22 cellular contexts compared by ENCODE assay signal in genomic region chr7:115289966-115290365, GRCh38.
"Had no signal": no experiment of that assay in that cellular context is flagged by ENCODE, and none has a peak within 500 bp of the region (broad histone marks: within the 10 kb centered on the region; RNA-seq: fewer than 3 reads in every experiment).

No MANE protein-coding gene starts in this region.

- ATAC-seq: activated CD8-positive, alpha-beta T cell treated with anti-CD3 and anti-CD28 coated beads for 36 hours; activated T-helper 17 cell treated with anti-CD3 and anti-CD28 coated beads, Interleukin-2, amount 50 U/mL, for 72 hours; left lobe of liver; stimulated activated naive CD8-positive, alpha-beta T cell treated with anti-CD3 and anti-CD28 coated beads, Interleukin-15, amount 100 ng/mL, for 72 hours had no signal

- H3K36me3 Mint-ChIP-seq: activated naive CD8-positive, alpha-beta T cell treated with anti-CD3 and anti-CD28 coated beads, Interleukin-2, amount 10 ng/mL, durations not matched to agents 7 days and 5 days had no signal

- H3K4me1 Mint-ChIP-seq: activated CD4-positive, alpha-beta T cell treated with anti-CD3 and anti-CD28 coated beads, Interleukin-2, amount 10 ng/mL, durations not matched to agents 24 days and 14 days; activated naive CD8-positive, alpha-beta T cell treated with anti-CD3 and anti-CD28 coated beads, Interleukin-2, amount 10 ng/mL, durations not matched to agents 7 days and 5 days; activated T-helper 17 cell treated with anti-CD3 and anti-CD28 coated beads, Interleukin-2, amount 50 U/mL, for 72 hours; stimulated activated naive CD8-positive, alpha-beta T cell treated with anti-CD3 and anti-CD28 coated beads, Interleukin-15, amount 100 ng/mL, for 72 hours had no signal

- H3K27me3 Mint-ChIP-seq: activated CD8-positive, alpha-beta T cell treated with anti-CD3 and anti-CD28 coated beads for 36 hours; activated naive CD8-positive, alpha-beta T cell treated with anti-CD3 and anti-CD28 coated beads, Interleukin-2, amount 10 ng/mL, durations not matched to agents 7 days and 5 days; activated T-helper 17 cell treated with anti-CD3 and anti-CD28 coated beads, Interleukin-2, amount 50 U/mL, for 72 hours had no signal

- H3K27me3 ChIP-seq: esophagus muscularis mucosa, transverse colon, vagina had no signal

- H3K27ac Mint-ChIP-seq: activated CD4-positive, alpha-beta T cell treated with anti-CD3 and anti-CD28 coated beads, Interleukin-2, amount 10 ng/mL, durations not matched to agents 24 days and 14 days; activated CD8-positive, alpha-beta T cell treated with anti-CD3 and anti-CD28 coated beads for 36 hours; activated naive CD8-positive, alpha-beta T cell treated with anti-CD3 and anti-CD28 coated beads, Interleukin-2, amount 10 ng/mL, durations not matched to agents 7 days and 5 days; activated T-helper 17 cell treated with anti-CD3 and anti-CD28 coated beads, Interleukin-2, amount 50 U/mL, for 72 hours; stimulated activated naive CD8-positive, alpha-beta T cell treated with anti-CD3 and anti-CD28 coated beads, Interleukin-15, amount 100 ng/mL, for 72 hours; T-helper 1 cell treated with Interleukin-12 subunit alpha and Interleukin-12 subunit beta and Interleukin-4 antibody, amounts not matched to agents 30 μg/mL and 1 μg/mL, for 36 hours had no signal

- FAIRE-seq: bronchial epithelial cell, frontal cortex, keratinocyte had no signal

- DNase-seq: activated CD4-positive, alpha-beta T cell treated with anti-CD3 and anti-CD28 coated beads, Interleukin-2, amount 10 ng/mL, durations not matched to agents 24 days and 14 days; activated CD8-positive, alpha-beta T cell treated with anti-CD3 and anti-CD28 coated beads for 36 hours; activated naive CD4-positive, alpha-beta T cell; activated naive CD8-positive, alpha-beta T cell treated with anti-CD3 and anti-CD28 coated beads, Interleukin-2, amount 10 ng/mL, durations not matched to agents 7 days and 5 days; activated T-cell treated with anti-CD3 and anti-CD28 coated beads, Interleukin-2, amount 50 U/mL, for 1 hour; cerebellar nuclear complex; effector CD4-positive, alpha-beta T cell; hypothalamus; occipital lobe; stimulated activated CD4-positive, alpha-beta T cell treated with anti-CD3 and anti-CD28 coated beads, Interleukin-4, amount 100 ng/mL, for 1 hour; stimulated activated naive CD8-positive, alpha-beta T cell treated with anti-CD3 and anti-CD28 coated beads, Interleukin-15, amount 100 ng/mL, for 72 hours; transverse colon had no signal

- H3K27ac ChIP-seq: esophagus muscularis mucosa, skin epidermis, suprapubic skin, transverse colon, vagina had no signal

- H3K4me3 ChIP-seq: esophagus muscularis mucosa, skin epidermis, suprapubic skin, transverse colon, vagina had no signal

- H3K36me3 ChIP-seq: esophagus muscularis mucosa, suprapubic skin, transverse colon, vagina had no signal

- H3K9me3 Mint-ChIP-seq: activated CD4-positive, alpha-beta T cell treated with anti-CD3 and anti-CD28 coated beads, Interleukin-2, amount 10 ng/mL, durations not matched to agents 24 days and 14 days; activated CD8-positive, alpha-beta T cell treated with anti-CD3 and anti-CD28 coated beads for 36 hours; activated naive CD8-positive, alpha-beta T cell treated with anti-CD3 and anti-CD28 coated beads, Interleukin-2, amount 10 ng/mL, durations not matched to agents 7 days and 5 days; activated T-helper 17 cell treated with anti-CD3 and anti-CD28 coated beads, Interleukin-2, amount 50 U/mL, for 72 hours; stimulated activated naive CD8-positive, alpha-beta T cell treated with anti-CD3 and anti-CD28 coated beads, Interleukin-15, amount 100 ng/mL, for 72 hours; T-helper 1 cell treated with Interleukin-12 subunit alpha and Interleukin-12 subunit beta and Interleukin-4 antibody, amounts not matched to agents 30 μg/mL and 1 μg/mL, for 36 hours had no signal

- H3K4me3 Mint-ChIP-seq: activated CD4-positive, alpha-beta T cell treated with anti-CD3 and anti-CD28 coated beads, Interleukin-2, amount 10 ng/mL, durations not matched to agents 24 days and 14 days; activated CD8-positive, alpha-beta T cell treated with anti-CD3 and anti-CD28 coated beads for 36 hours; activated naive CD8-positive, alpha-beta T cell treated with anti-CD3 and anti-CD28 coated beads, Interleukin-2, amount 10 ng/mL, durations not matched to agents 7 days and 5 days; activated T-helper 17 cell treated with anti-CD3 and anti-CD28 coated beads, Interleukin-2, amount 50 U/mL, for 72 hours; stimulated activated naive CD8-positive, alpha-beta T cell treated with anti-CD3 and anti-CD28 coated beads, Interleukin-15, amount 100 ng/mL, for 72 hours; T-helper 1 cell treated with Interleukin-12 subunit alpha and Interleukin-12 subunit beta and Interleukin-4 antibody, amounts not matched to agents 30 μg/mL and 1 μg/mL, for 36 hours had no signal

- H3K9me3 ChIP-seq: esophagus muscularis mucosa, suprapubic skin, transverse colon, vagina had no signal

- H3K4me1 ChIP-seq: esophagus muscularis mucosa, suprapubic skin, transverse colon, vagina had no signal
